ENCODE assay signal across 8 cellular contexts in the genomic region with DNA sequence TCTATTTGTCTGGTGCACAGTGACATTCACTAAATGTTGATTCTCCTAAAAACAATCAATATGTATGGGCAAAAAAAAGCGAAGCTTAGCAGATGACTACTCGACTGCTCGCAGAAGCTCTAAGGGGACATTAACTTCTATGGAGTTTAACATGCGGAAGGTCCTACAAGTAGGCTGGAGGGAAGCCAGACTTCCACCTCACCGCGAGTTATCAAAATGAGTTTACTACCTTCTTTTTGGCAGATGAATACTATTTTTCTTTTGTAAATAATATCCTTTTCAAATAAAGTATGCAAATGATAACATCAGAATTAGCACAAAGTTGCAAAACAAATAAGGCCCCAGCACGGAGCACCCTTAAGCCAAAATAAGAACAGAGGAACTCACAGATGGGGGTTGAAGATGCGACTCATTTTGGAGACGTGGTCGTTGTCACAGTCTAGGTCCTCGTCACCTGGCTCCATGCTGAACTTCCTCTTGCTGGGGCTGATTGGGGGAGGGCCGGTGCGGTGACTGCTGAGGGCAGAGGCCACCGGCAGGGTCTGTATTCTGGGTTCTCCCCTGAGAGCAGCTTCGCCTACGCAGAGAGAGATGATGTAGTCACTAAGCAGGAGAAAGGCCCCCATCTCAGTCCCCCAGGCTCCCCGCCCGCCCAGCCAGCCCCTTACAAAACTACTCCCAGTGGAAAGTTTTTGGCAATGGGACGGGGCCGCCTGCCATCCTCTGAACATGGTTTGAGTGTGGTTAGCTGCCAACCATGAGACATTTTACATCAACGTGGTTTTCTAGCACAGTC. TPM values are rescaled to one million over a fixed set of nuclear protein-coding genes. Genes with fewer than 3 reads are reported as not detected.
DNase-seq lines count a peak whose midpoint lies in the region; ATAC-seq and TF ChIP-seq lines count a peak whose summit lies in the region.

No MANE protein-coding gene starts in this region.

- DNase-seq in Caco-2 (no peak), ascending aorta (ENCODE audit: low spot score in 2 of 2) (peak; percentile 35 to 89), aorta (peak; percentile 86 to 93), NCI-H2196 (lab: John Stamatoyannopoulos, UW; ENCODE audit: unreplicated experiment) (no peak), BE2C (no peak)

- 50 to 57% methylated on average over 11 to 14 of the region's 21 CpGs for WGBS in mesodermal cell (ENCODE audit: insufficient coverage in 2 of 2), 2 experiments
- 9 to 13% methylated on average over 21 of the region's 21 CpGs for WGBS in aorta, 2 donors

- TF ChIP-seq CTCF in Caco-2 (IDR thresholded peaks at IDR 0.05; ENCODE audit: insufficient read depth in 1 of 2, low read depth in 1 of 2, low read length in 1 of 2, severe bottlenecking in 1 of 2, unreplicated experiment in 1 of 2), result no peak
- TF ChIP-seq CTCF in ascending aorta (IDR thresholded peaks at IDR 0.05), result no peak
- TF ChIP-seq CTCF in BE2C (IDR thresholded peaks at IDR 0.05; ENCODE audit: low read depth, low read length), result no peak

- no peak overlapping the region for H3K4me3 Mint-ChIP-seq in Caco-2 (ENCODE audit: unreplicated experiment)

- H3K9me3 ChIP-seq in Caco-2 (no peaks in the 10 kb centered on the region), ascending aorta (no peaks in the 10 kb centered on the region), mesodermal cell (ENCODE audit: control insufficient read depth, low read length) (peaks cover 17% of the 10 kb centered on the region), aorta (ENCODE audit: control insufficient read depth, low read length) (no peaks in the 10 kb centered on the region), BE2C (no peaks in the 10 kb centered on the region)

- peak; percentile 93 for ATAC-seq in GM19467 (IDR thresholded peaks at IDR 0.05; ENCODE audit: unreplicated experiment)
- ATAC-seq in HG03460 (IDR thresholded peaks at IDR 0.05; ENCODE audit: unreplicated experiment), result peak; percentile 95
- peak; percentile 76 for ATAC-seq in aorta (ENCODE audit: low FRiP score)

- H3K27me3 ChIP-seq in Caco-2 (replicated peaks; ENCODE audit: control insufficient read depth, insufficient read depth, low read length), result no peaks in the 10 kb centered on the region
- no peaks in the 10 kb centered on the region for H3K27me3 ChIP-seq in ascending aorta
- no peaks in the 10 kb centered on the region for H3K27me3 ChIP-seq in aorta (ENCODE audit: control insufficient read depth in 1 of 2, insufficient read depth in 2 of 2, low read length in 1 of 2)
- no peaks in the 10 kb centered on the region for H3K27me3 ChIP-seq in BE2C

- no TSS peak for BruUV-seq in Caco-2 (replicated peaks; lab: Mats Ljungman, UMichigan)

- no peaks in the 10 kb centered on the region for H3K27me3 Mint-ChIP-seq in Caco-2 (ENCODE audit: insufficient read depth, unreplicated experiment)

- POLR2A ChIA-PET in Caco-2 (lab: Charles Lee), result no interaction called here

- H3K4me1 ChIP-seq in Caco-2 (peaks cover 17% of the 10 kb centered on the region), ascending aorta (peaks cover 14 to 51% of the 10 kb centered on the region in 2 donors), mesodermal cell (ENCODE audit: control insufficient read depth, insufficient read depth, low read length, poor library complexity, severe bottlenecking) (peaks cover 59% of the 10 kb centered on the region), aorta (ENCODE audit: control insufficient read depth in 1 of 2, insufficient read depth in 2 of 2, low read length in 2 of 2) (peaks cover 3 to 11% of the 10 kb centered on the region in 2 donors), BE2C (no peaks in the 10 kb centered on the region)

- no peaks in the 10 kb centered on the region for H3K36me3 ChIP-seq in Caco-2 (ENCODE audit: control insufficient read depth, insufficient read depth, low read length)
- no peaks in the 10 kb centered on the region for H3K36me3 ChIP-seq in ascending aorta
- H3K36me3 ChIP-seq in mesodermal cell (ENCODE audit: control insufficient read depth, insufficient read depth, low read length), result peaks cover 59% of the 10 kb centered on the region
- no peaks in the 10 kb centered on the region for H3K36me3 ChIP-seq in aorta (ENCODE audit: control insufficient read depth in 1 of 2, insufficient read depth in 2 of 2, low read length in 1 of 2)
- H3K36me3 ChIP-seq in BE2C, result no peaks in the 10 kb centered on the region; the same call in 1 of the 2 replicates

- peaks cover 17% of the 10 kb centered on the region for H3K9me3 Mint-ChIP-seq in Caco-2 (ENCODE audit: unreplicated experiment)

- H3K36me3 Mint-ChIP-seq in Caco-2 (ENCODE audit: insufficient read depth, unreplicated experiment), result peaks cover 36% of the 10 kb centered on the region

- CTCF ChIA-PET in Caco-2 (lab: Charles Lee), result no interaction called here

- no peak overlapping the region for H3K4me3 ChIP-seq in Caco-2 (ENCODE audit: low read depth, low read length)
- peak overlapping the region in 1 of 2 donors; percentile 37 for H3K4me3 ChIP-seq in ascending aorta
- no peak overlapping the region for H3K4me3 ChIP-seq in mesodermal cell (ENCODE audit: extremely low read depth, insufficient read depth, low read length, poor library complexity, severe bottlenecking)
- H3K4me3 ChIP-seq in aorta (ENCODE audit: low read length in 2 of 2), result peak overlapping the region in 1 of 2 donors; percentile 11
- H3K4me3 ChIP-seq in BE2C (ENCODE audit: low read depth, low read length), result no peak overlapping the region

- H3K27ac ChIP-seq in ascending aorta (peak overlapping the region; percentile 85 to 91), mesodermal cell (ENCODE audit: low read depth, low read length, severe bottlenecking) (peak overlapping the region; percentile 98), aorta (ENCODE audit: low read depth in 1 of 2, low read length in 2 of 2) (peak overlapping the region; percentile 84 to 99)

- H3K27ac Mint-ChIP-seq in Caco-2 (ENCODE audit: unreplicated experiment), result peak overlapping the region; percentile 96

- peaks cover 33% of the 10 kb centered on the region for H3K4me1 Mint-ChIP-seq in Caco-2 (ENCODE audit: low read depth, unreplicated experiment)

- intact Hi-C loops in Caco-2 (cut with micrococcal nuclease; ENCODE audit: unreplicated experiment) (no loop called here), ascending aorta (cut with DNase I) (loop anchor here (1.0 to 5.0 kb wide), 6 partner anchors 33 to 214 kb away; a partner anchor contains a TSS), aorta (cut with DNase I) (loop anchor here (2.0 to 5.0 kb wide), 3 partner anchors 34 to 41 kb away; a partner anchor contains a TSS)

RNA-seq across cellular contexts. Expression of a gene that starts 42.1 kb away (rescaled TPM):
- total RNA-seq in Caco-2 (2022), result 42.8 and 46.1 TPM in 2 replicates
- 146 TPM for total RNA-seq in ascending aorta
- polyA plus RNA-seq in mesodermal cell (2013, experiment 1 of 2), result 115 TPM
- polyA plus RNA-seq in mesodermal cell (2013, experiment 2 of 2), result 90.5 TPM
- total RNA-seq in aorta, result 100 to 1,000 TPM in 1 of 2 donors, 10 to 100 TPM in 1; 93.5 to 104 TPM
- 10 to 100 TPM; 44.7 to 47.8 TPM for polyA plus RNA-seq in aorta
- polyA plus RNA-seq in BE2C (2012; ENCODE audit: insufficient read depth, insufficient read length, low read depth), result 21.6 TPM

Comparison
In these comparisons a context has a peak if more than half of its experiments do, and no peak if none do; other contexts are left out.
1. DNase-seq: peak in ascending aorta (2 of 2) and aorta (2 of 2); none in Caco-2 (0 of 2), NCI-H2196 (single experiment) and BE2C (single experiment).
2. Peak in every context shown above with its lines, with median percentiles within 50 percentile points of each other: ATAC-seq and H3K27ac ChIP-seq.